Comparison of ENCODE assay signal across 9 cellular contexts in genomic region chr12:108457006-108457733, GRCh38. TPM values are rescaled to one million over a fixed set of nuclear protein-coding genes. Genes with fewer than 3 reads are reported as not detected.
DNase-seq lines count a peak whose midpoint lies in the region; ATAC-seq and TF ChIP-seq lines count a peak whose summit lies in the region.
"Had no signal": no experiment of that assay in that cellular context is flagged by ENCODE, and none has a peak within 500 bp of the region (broad histone marks: within the 10 kb centered on the region; RNA-seq: fewer than 3 reads in every experiment).

No MANE protein-coding gene starts in this region.

- no peak overlapping the region for H3K27ac Mint-ChIP-seq in Calu3 (ENCODE audit: unreplicated experiment)
- no peak overlapping the region for H3K27ac Mint-ChIP-seq in activated T-helper 17 cell treated with anti-CD3 and anti-CD28 coated beads, Interleukin-2, amount 50 U/mL, for 72 hours

- H3K27me3 ChIP-seq in right atrium auricular region: no peaks in the 10 kb centered on the region

- no peak overlapping the region for H3K27ac ChIP-seq in right atrium auricular region
- H3K27ac ChIP-seq: skin epidermis had no signal

- H3K9me3 Mint-ChIP-seq in Calu3 (ENCODE audit: low read depth, unreplicated experiment): no peaks in the 10 kb centered on the region
- no peaks in the 10 kb centered on the region for H3K9me3 Mint-ChIP-seq in activated T-helper 17 cell treated with anti-CD3 and anti-CD28 coated beads, Interleukin-2, amount 50 U/mL, for 72 hours

- H3K4me3 Mint-ChIP-seq in Calu3 (ENCODE audit: low read depth, unreplicated experiment): no peak overlapping the region
- H3K4me3 Mint-ChIP-seq in activated T-helper 17 cell treated with anti-CD3 and anti-CD28 coated beads, Interleukin-2, amount 50 U/mL, for 72 hours: no peak overlapping the region

- peak; percentile 53 for ATAC-seq in sciatic nerve
- no peak for ATAC-seq in activated T-helper 17 cell treated with anti-CD3 and anti-CD28 coated beads, Interleukin-2, amount 50 U/mL, for 72 hours (replicated peaks)
- no peak for ATAC-seq in HG03432 (IDR thresholded peaks at IDR 0.05; ENCODE audit: unreplicated experiment)

- H3K4me1 ChIP-seq in right atrium auricular region: no peaks in the 10 kb centered on the region

- no peaks in the 10 kb centered on the region for H3K36me3 ChIP-seq in right atrium auricular region

- H3K4me1 Mint-ChIP-seq in Calu3 (ENCODE audit: low read depth, unreplicated experiment): no peaks in the 10 kb centered on the region
- H3K4me1 Mint-ChIP-seq in activated T-helper 17 cell treated with anti-CD3 and anti-CD28 coated beads, Interleukin-2, amount 50 U/mL, for 72 hours: no peaks in the 10 kb centered on the region

- peak; percentile 12 for DNase-seq in Calu3
- peak; percentile 60 for DNase-seq in HCEC 1CT
- DNase-seq in NCI-H2171 treated with DMSO at 0.1 percent for 48 hours (lab: John Stamatoyannopoulos, UW): peak; percentile 80
- DNase-seq in amniotic epithelial cell (ENCODE audit: low read depth): peak; percentile 21
- DNase-seq in right atrium auricular region (ENCODE audit: low spot score): no peak
- no peak for DNase-seq in sciatic nerve (ENCODE audit: low spot score)

- peaks cover 84% of the 10 kb centered on the region for H3K27me3 Mint-ChIP-seq in Calu3 (ENCODE audit: unreplicated experiment)
- H3K27me3 Mint-ChIP-seq in activated T-helper 17 cell treated with anti-CD3 and anti-CD28 coated beads, Interleukin-2, amount 50 U/mL, for 72 hours: peaks cover 25% of the 10 kb centered on the region

- intact Hi-C loops in Calu3 (cut with micrococcal nuclease; ENCODE audit: unreplicated experiment) (loop anchor here (1.0 to 5.0 kb wide), 5 partner anchors 290 to 539 kb away; no protein-coding TSS in a partner anchor), sciatic nerve (cut with DNase I) (no loop called here)

- H3K36me3 Mint-ChIP-seq in Calu3 (ENCODE audit: insufficient read depth, unreplicated experiment): no peaks in the 10 kb centered on the region
- H3K36me3 Mint-ChIP-seq in activated T-helper 17 cell treated with anti-CD3 and anti-CD28 coated beads, Interleukin-2, amount 50 U/mL, for 72 hours (ENCODE audit: low read depth): no peaks in the 10 kb centered on the region

- H3K4me3 ChIP-seq in right atrium auricular region: no peak overlapping the region
- H3K4me3 ChIP-seq: skin epidermis had no signal

- no peaks in the 10 kb centered on the region for H3K9me3 ChIP-seq in right atrium auricular region

- no TSS peak for BruUV-seq in Calu3 (replicated peaks; lab: Mats Ljungman, UMichigan)

- TF ChIP-seq CTCF in Calu3 (IDR thresholded peaks at IDR 0.05; ENCODE audit: unreplicated experiment) (peak; percentile 50), right atrium auricular region (IDR thresholded peaks at IDR 0.05) (peak; percentile 48 to 72)

- CTCF ChIA-PET in Calu3 (lab: Charles Lee): interaction anchor here (3.5 kb wide), 1 partner anchor 464 kb away, joined by 21 read pairs; no protein-coding TSS in a partner anchor

RNA-seq across cellular contexts. Expression of gene FICD, which starts 57.9 kb away (rescaled TPM):
- total RNA-seq in Calu3 (2022) (14.3 and 15.4 TPM in 2 replicates), right atrium auricular region (1 to 10 TPM; 2.6 to 7.5 TPM), sciatic nerve (8.2 TPM)
- total RNA-seq in activated T-helper 17 cell treated with anti-CD3 and anti-CD28 coated beads, Interleukin-2, amount 50 U/mL, for 72 hours: 1 to 10 TPM; 2.9 to 3.6 TPM

Comparison
In these comparisons a context has a peak if more than half of its experiments do, and no peak if none do; other contexts are left out.
1. DNase-seq: peak in Calu3 (single experiment), HCEC 1CT (single experiment), NCI-H2171 treated with DMSO at 0.1 percent for 48 hours (single experiment) and amniotic epithelial cell (single experiment); none in right atrium auricular region (single experiment) and sciatic nerve (single experiment).